25 cellular contexts compared by ENCODE assay signal in genomic region chr10:125134916-125135770, GRCh38. TPM values are rescaled to one million over a fixed set of nuclear protein-coding genes. Genes with fewer than 3 reads are reported as not detected.
DNase-seq lines count a peak whose midpoint lies in the region; ATAC-seq, FAIRE-seq and TF ChIP-seq lines count a peak whose summit lies in the region.
"Had no signal": no experiment of that assay in that cellular context is flagged by ENCODE, and none has a peak within 500 bp of the region (broad histone marks: within the 10 kb centered on the region; RNA-seq: fewer than 3 reads in every experiment).

No MANE protein-coding gene starts in this region.

- peaks cover 100% of the 10 kb centered on the region in 11 experiments for H4K20me1 ChIP-seq in BLaER1 treated with 17β-estradiol and CSF1 and Interleukin-3, amounts not matched to agents 10 nM and 100 nM

- DNase-seq in RWPE2 (ENCODE audit: low spot score) (no peak), immature natural killer cell (no peak), pancreas (peak in 5 of 6 donors; percentile 60 to 75 (median 64)), GDM1 (lab: John Stamatoyannopoulos, UW) (no peak), NCI-H774 (lab: John Stamatoyannopoulos, UW) (no peak)
- DNase-seq: activated CD4-positive, alpha-beta memory T cell treated with anti-CD3 and anti-CD28 coated beads, Interleukin-2, amount 10 ng/mL, durations not matched to agents 7 days and 5 days; activated effector memory CD4-positive, alpha-beta T cell treated with anti-CD3 and anti-CD28 coated beads, Interleukin-2, amount 50 U/mL, for 16 hours; activated T-cell treated with anti-CD3 and anti-CD28 coated beads for 4 hours; BE2C; Calu3; colonic mucosa; HCEC 1CT; midbrain; MV-4-11; NCI-H1694 treated with DMSO at 0.1 percent for 48 hours; NCI-H82; SHP77; stimulated activated naive CD8-positive, alpha-beta T cell treated with anti-CD3 and anti-CD28 coated beads, Interleukin-15, amount 100 ng/mL, for 72 hours; transverse colon had no signal

- peak overlapping the region; percentile 53 to 86 (median 82) for H3K27ac Mint-ChIP-seq in immature natural killer cell
- H3K27ac Mint-ChIP-seq: activated CD4-positive, alpha-beta memory T cell treated with anti-CD3 and anti-CD28 coated beads, Interleukin-2, amount 10 ng/mL, durations not matched to agents 7 days and 5 days; stimulated activated naive CD8-positive, alpha-beta T cell treated with anti-CD3 and anti-CD28 coated beads, Interleukin-15, amount 100 ng/mL, for 72 hours had no signal

- peaks cover 74 to 98% (median 94%) of the 10 kb centered on the region in 11 experiments for H3K36me3 ChIP-seq in BLaER1 treated with 17β-estradiol and CSF1 and Interleukin-3, amounts not matched to agents 10 nM and 100 nM
- H3K36me3 ChIP-seq in RWPE2 (ENCODE audit: low read depth): peaks cover 82% of the 10 kb centered on the region
- peaks cover 0 to 13% (median 0%) of the 10 kb centered on the region in 3 donors for H3K36me3 ChIP-seq in pancreas
- H3K36me3 ChIP-seq: breast epithelium, colonic mucosa had no signal

- peaks cover 52 to 73% (median 66%) of the 10 kb centered on the region in 10 experiments for H3K4me1 ChIP-seq in BLaER1 treated with 17β-estradiol and CSF1 and Interleukin-3, amounts not matched to agents 10 nM and 100 nM
- H3K4me1 ChIP-seq in RWPE2 (ENCODE audit: insufficient read depth, poor library complexity, severe bottlenecking) (no peaks in the 10 kb centered on the region), pancreas (peaks cover 6 to 37% (median 16%) of the 10 kb centered on the region in 3 donors)
- H3K4me1 ChIP-seq: BE2C, breast epithelium, colonic mucosa had no signal

- H3K9me3 Mint-ChIP-seq in immature natural killer cell: no peaks in the 10 kb centered on the region
- H3K9me3 Mint-ChIP-seq: activated CD4-positive, alpha-beta memory T cell treated with anti-CD3 and anti-CD28 coated beads, Interleukin-2, amount 10 ng/mL, durations not matched to agents 7 days and 5 days; stimulated activated naive CD8-positive, alpha-beta T cell treated with anti-CD3 and anti-CD28 coated beads, Interleukin-15, amount 100 ng/mL, for 72 hours had no signal

- peak overlapping the region in 10 of 11 experiments; percentile 16 to 72 (median 68); a peak in 18 of 22 replicates for H3K4me2 ChIP-seq in BLaER1 treated with 17β-estradiol and CSF1 and Interleukin-3, amounts not matched to agents 10 nM and 100 nM

- H3K4me3 Mint-ChIP-seq in immature natural killer cell: peak overlapping the region in 4 of 5 donors; percentile 13 to 36 (median 25)
- H3K4me3 Mint-ChIP-seq: activated CD4-positive, alpha-beta memory T cell treated with anti-CD3 and anti-CD28 coated beads, Interleukin-2, amount 10 ng/mL, durations not matched to agents 7 days and 5 days; stimulated activated naive CD8-positive, alpha-beta T cell treated with anti-CD3 and anti-CD28 coated beads, Interleukin-15, amount 100 ng/mL, for 72 hours had no signal

- peaks cover 0 to 4% (median 0%) of the 10 kb centered on the region in 3 donors for H3K27me3 Mint-ChIP-seq in immature natural killer cell (ENCODE audit: low read depth in 3 of 3)
- H3K27me3 Mint-ChIP-seq: activated CD4-positive, alpha-beta memory T cell treated with anti-CD3 and anti-CD28 coated beads, Interleukin-2, amount 10 ng/mL, durations not matched to agents 7 days and 5 days had no signal

- peaks cover 5 to 47% (median 6%) of the 10 kb centered on the region in 3 donors for H3K36me3 Mint-ChIP-seq in immature natural killer cell

- TF ChIP-seq CTCF in RWPE2 (IDR thresholded peaks at IDR 0.05; ENCODE audit: poor library complexity, severe bottlenecking) (no peak), pancreas (IDR thresholded peaks at IDR 0.05) (no peak)

- H3K9ac ChIP-seq in BLaER1 treated with 17β-estradiol and CSF1 and Interleukin-3, amounts not matched to agents 10 nM and 100 nM: no peak overlapping the region; a peak in 1 of 22 replicates

- intact Hi-C loops in pancreas (cut with DNase I): no loop called here

- WGBS in pancreas, 2 donors: 46 to 57% methylated on average over 20 of the region's 20 CpGs

- H3K4me3 ChIP-seq in BLaER1 treated with 17β-estradiol and CSF1 and Interleukin-3, amounts not matched to agents 10 nM and 100 nM: no peak overlapping the region; a peak in 1 of 20 replicates
- H3K4me3 ChIP-seq in RWPE2 (ENCODE audit: severe bottlenecking) (no peak overlapping the region), pancreas (no peak overlapping the region)
- H3K4me3 ChIP-seq: breast epithelium, colonic mucosa, transverse colon had no signal

- ATAC-seq in RWPE2 (ENCODE audit: low read depth) (peak; percentile 10; the same call in 1 of the 3 replicates), pancreas (peak; percentile 63 to 75 (median 67)), GM18873 (IDR thresholded peaks at IDR 0.05; ENCODE audit: low FRiP score, unreplicated experiment) (no peak), GM19463 (IDR thresholded peaks at IDR 0.05; ENCODE audit: unreplicated experiment) (no peak)
- ATAC-seq: left lobe of liver had no signal

- peaks cover 0 to 6% (median 0%) of the 10 kb centered on the region in 11 experiments; a peak in 2 of 22 replicates for H3K9me3 ChIP-seq in BLaER1 treated with 17β-estradiol and CSF1 and Interleukin-3, amounts not matched to agents 10 nM and 100 nM (replicated peaks in 1 of 11)
- H3K9me3 ChIP-seq in RWPE2 (ENCODE audit: severe bottlenecking): no peaks in the 10 kb centered on the region
- H3K9me3 ChIP-seq in pancreas: no peaks in the 10 kb centered on the region
- H3K9me3 ChIP-seq: BE2C, breast epithelium, colonic mucosa, neutrophil, transverse colon had no signal

- FAIRE-seq in pancreas (lab: Jason Lieb, UNC): no peak

- no peaks in the 10 kb centered on the region for H3K27me3 ChIP-seq in BLaER1 treated with 17β-estradiol and CSF1 and Interleukin-3, amounts not matched to agents 10 nM and 100 nM
- H3K27me3 ChIP-seq in RWPE2 (ENCODE audit: insufficient read depth, poor library complexity, severe bottlenecking) (no peaks in the 10 kb centered on the region), pancreas (no peaks in the 10 kb centered on the region)
- H3K27me3 ChIP-seq: BE2C, breast epithelium, colonic mucosa, neutrophil, transverse colon had no signal

- 0 out of 22 replicates have a peak overlapping the region, but pooled peaks of 1 of the 11 experiments have one; percentile 18 for H3K27ac ChIP-seq in BLaER1 treated with 17β-estradiol and CSF1 and Interleukin-3, amounts not matched to agents 10 nM and 100 nM
- H3K27ac ChIP-seq in RWPE2 (ENCODE audit: poor library complexity, severe bottlenecking) (no peak overlapping the region), pancreas (peak overlapping the region in 3 of 4 donors; percentile 14 to 57 (median 50))
- H3K27ac ChIP-seq: colonic mucosa had no signal

- H3K4me1 Mint-ChIP-seq in immature natural killer cell: peaks cover 93 to 98% of the 10 kb centered on the region in 2 donors
- H3K4me1 Mint-ChIP-seq: activated CD4-positive, alpha-beta memory T cell treated with anti-CD3 and anti-CD28 coated beads, Interleukin-2, amount 10 ng/mL, durations not matched to agents 7 days and 5 days; stimulated activated naive CD8-positive, alpha-beta T cell treated with anti-CD3 and anti-CD28 coated beads, Interleukin-15, amount 100 ng/mL, for 72 hours had no signal

RNA-seq across cellular contexts. Expression of gene CTBP2, which starts 25.2 kb away (rescaled TPM):
- polyA plus RNA-seq in immature natural killer cell: 100 to 1,000 TPM in 2 of 3 donors, 10 to 100 TPM in 1; 89.8 to 154 (median 131) TPM
- total RNA-seq in pancreas: 10 to 100 TPM; 29.0 to 60.8 (median 32.4) TPM
- 10 to 100 TPM; 21.4 to 22.2 TPM for polyA plus RNA-seq in pancreas

Comparison
In these comparisons a context has a peak if more than half of its experiments do, and no peak if none do; other contexts are left out.
1. ATAC-seq: peak in RWPE2 (single experiment) and pancreas (4 of 4); none in GM18873 (single experiment) and GM19463 (single experiment).
2. DNase-seq: peak in pancreas (5 of 6); none in RWPE2 (single experiment), immature natural killer cell (0 of 3), GDM1 (single experiment) and NCI-H774 (single experiment).